In the genomic region with DNA sequence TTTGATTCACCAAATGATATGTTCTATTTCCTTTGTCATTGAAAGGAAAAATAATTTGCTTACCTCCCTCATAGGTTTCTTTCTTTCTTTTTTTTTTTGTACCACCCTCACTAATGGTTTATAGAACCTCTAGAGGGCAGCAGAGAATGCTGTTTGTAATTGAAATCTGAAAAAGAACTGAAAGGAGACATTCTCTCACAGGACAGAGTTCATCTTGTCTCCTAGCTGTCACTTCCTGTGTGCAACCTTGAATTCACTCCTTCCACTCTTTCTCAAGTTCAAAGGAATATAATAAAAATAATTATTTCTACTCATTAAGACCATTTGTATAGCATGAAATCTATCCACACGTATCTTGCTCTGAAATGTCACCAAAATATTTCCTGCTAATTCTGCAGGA, we compare ENCODE assay signal across 9 cellular contexts. TPM values are rescaled to one million over a fixed set of nuclear protein-coding genes. Genes with fewer than 3 reads are reported as not detected.
DNase-seq lines count a peak whose midpoint lies in the region; ATAC-seq and TF ChIP-seq lines count a peak whose summit lies in the region.
"Had no signal": no experiment of that assay in that cellular context is flagged by ENCODE, and none has a peak within 500 bp of the region (broad histone marks: within the 10 kb centered on the region; RNA-seq: fewer than 3 reads in every experiment).

No MANE protein-coding gene starts in this region.

- H3K27me3 ChIP-seq in heart right ventricle = no peaks in the 10 kb centered on the region
- H3K27me3 ChIP-seq in effector memory CD4-positive, alpha-beta T cell (replicated peaks; ENCODE audit: control insufficient read depth, insufficient read depth, low read length, poor library complexity, severe bottlenecking) = no peaks in the 10 kb centered on the region

- ATAC-seq in GM19328 (IDR thresholded peaks at IDR 0.05; ENCODE audit: unreplicated experiment) (peak; percentile 95), HG03139 (IDR thresholded peaks at IDR 0.05; ENCODE audit: unreplicated experiment) (peak; percentile 95), heart right ventricle (peak in 7 of 8 donors; percentile 37 to 89 (median 71)), sciatic nerve (peak; percentile 81)
- peak; percentile 72 for ATAC-seq in activated T-helper 17 cell treated with anti-CD3 and anti-CD28 coated beads, Interleukin-2, amount 50 U/mL, for 72 hours (replicated peaks)

- H3K4me1 ChIP-seq in heart right ventricle = no peaks in the 10 kb centered on the region
- H3K4me1 ChIP-seq in effector memory CD4-positive, alpha-beta T cell (ENCODE audit: control insufficient read depth, insufficient read depth, low read length, poor library complexity, severe bottlenecking) = no peaks in the 10 kb centered on the region

- no peak overlapping the region for H3K27ac ChIP-seq in heart right ventricle
- H3K27ac ChIP-seq in effector memory CD4-positive, alpha-beta T cell (ENCODE audit: insufficient read depth, low read length, poor library complexity, severe bottlenecking) = no peak overlapping the region

- H3K4me3 ChIP-seq in heart right ventricle = no peak overlapping the region
- no peak overlapping the region for H3K4me3 ChIP-seq in effector memory CD4-positive, alpha-beta T cell (ENCODE audit: insufficient read depth, low read depth, low read length, poor library complexity, severe bottlenecking)

- peak; percentile 47 for DNase-seq in DMS153 treated with DMSO at 0.1 percent for 48 hours (lab: John Stamatoyannopoulos, UW; ENCODE audit: unreplicated experiment)
- peak; percentile 58 for DNase-seq in NCI-H2171 treated with DMSO at 0.1 percent for 48 hours (lab: John Stamatoyannopoulos, UW)
- DNase-seq in heart right ventricle = peak in 1 of 2 donors; percentile 10
- DNase-seq in sciatic nerve (ENCODE audit: low spot score) = no peak
- no peak for DNase-seq in effector memory CD4-positive, alpha-beta T cell

- no peaks in the 10 kb centered on the region for H3K9me3 ChIP-seq in heart right ventricle
- H3K9me3 ChIP-seq in effector memory CD4-positive, alpha-beta T cell (ENCODE audit: control insufficient read depth, low read length) = no peaks in the 10 kb centered on the region

- no peak overlapping the region for H3K4me3 Mint-ChIP-seq in activated T-helper 17 cell treated with anti-CD3 and anti-CD28 coated beads, Interleukin-2, amount 50 U/mL, for 72 hours
- H3K4me3 Mint-ChIP-seq: stimulated activated naive CD8-positive, alpha-beta T cell treated with anti-CD3 and anti-CD28 coated beads, Interleukin-15, Interleukin-2, amounts not matched to agents 100 ng/mL and 50 ng/mL, for 24 hours had no signal

- TF ChIP-seq CTCF in heart right ventricle (IDR thresholded peaks at IDR 0.05) = peak; percentile 39 to 83 (median 75)

- no peaks in the 10 kb centered on the region for H3K36me3 Mint-ChIP-seq in activated T-helper 17 cell treated with anti-CD3 and anti-CD28 coated beads, Interleukin-2, amount 50 U/mL, for 72 hours (ENCODE audit: low read depth)

- H3K27ac Mint-ChIP-seq in activated T-helper 17 cell treated with anti-CD3 and anti-CD28 coated beads, Interleukin-2, amount 50 U/mL, for 72 hours = no peak overlapping the region
- H3K27ac Mint-ChIP-seq: stimulated activated naive CD8-positive, alpha-beta T cell treated with anti-CD3 and anti-CD28 coated beads, Interleukin-15, Interleukin-2, amounts not matched to agents 100 ng/mL and 50 ng/mL, for 24 hours had no signal

- WGBS in heart right ventricle, 2 donors = 77 to 80% methylated on average over 1 of the region's 1 CpG

- H3K4me1 Mint-ChIP-seq in activated T-helper 17 cell treated with anti-CD3 and anti-CD28 coated beads, Interleukin-2, amount 50 U/mL, for 72 hours = no peaks in the 10 kb centered on the region

- intact Hi-C loops in heart right ventricle (cut with DNase I) (loop anchor here in 9 of 10 donors (1.0 to 5.0 kb wide), 5 partner anchors 137 to 143 kb away; a partner anchor contains a TSS), sciatic nerve (cut with DNase I) (no loop called here)

- peaks cover 3% of the 10 kb centered on the region for H3K27me3 Mint-ChIP-seq in activated T-helper 17 cell treated with anti-CD3 and anti-CD28 coated beads, Interleukin-2, amount 50 U/mL, for 72 hours

- peaks cover 0 to 35% (median 6%) of the 10 kb centered on the region in 9 donors for H3K36me3 ChIP-seq in heart right ventricle
- H3K36me3 ChIP-seq in effector memory CD4-positive, alpha-beta T cell (ENCODE audit: control insufficient read depth, insufficient read depth, low read length) = no peaks in the 10 kb centered on the region

- no peaks in the 10 kb centered on the region for H3K9me3 Mint-ChIP-seq in activated T-helper 17 cell treated with anti-CD3 and anti-CD28 coated beads, Interleukin-2, amount 50 U/mL, for 72 hours
- H3K9me3 Mint-ChIP-seq: stimulated activated naive CD8-positive, alpha-beta T cell treated with anti-CD3 and anti-CD28 coated beads, Interleukin-15, Interleukin-2, amounts not matched to agents 100 ng/mL and 50 ng/mL, for 24 hours had no signal

RNA-seq across cellular contexts. Expression of a gene that starts 51.0 kb away (rescaled TPM):
- under 1 TPM in 1 of 2 donors, not detected in 1; 0.11 TPM for total RNA-seq in activated T-helper 17 cell treated with anti-CD3 and anti-CD28 coated beads, Interleukin-2, amount 50 U/mL, for 72 hours
- total RNA-seq in heart right ventricle (10 to 100 TPM; 10.7 to 29.9 (median 17.1) TPM), sciatic nerve (15.5 TPM)
- 10 to 100 TPM; 11.4 to 23.8 TPM for polyA plus RNA-seq in heart right ventricle

RNA-seq across cellular contexts. Expression of a gene that starts 56.2 kb away (rescaled TPM):
- not detected for total RNA-seq in activated T-helper 17 cell treated with anti-CD3 and anti-CD28 coated beads, Interleukin-2, amount 50 U/mL, for 72 hours
- total RNA-seq in heart right ventricle (not detected), sciatic nerve (not detected)
- polyA plus RNA-seq in heart right ventricle = not detected

Comparison
In these comparisons a context has a peak if more than half of its experiments do, and no peak if none do; other contexts are left out.
1. DNase-seq: peak in DMS153 treated with DMSO at 0.1 percent for 48 hours (single experiment) and NCI-H2171 treated with DMSO at 0.1 percent for 48 hours (single experiment); none in sciatic nerve (single experiment) and effector memory CD4-positive, alpha-beta T cell (0 of 3).
2. RNA of a gene that starts 51.0 kb away (total RNA-seq): 10.7 to 29.9 TPM in heart right ventricle and 15.5 TPM in sciatic nerve (single experiment); 0.11 TPM in activated T-helper 17 cell treated with anti-CD3 and anti-CD28 coated beads, Interleukin-2, amount 50 U/mL, for 72 hours; every median in the first group is over 10 times any median in the second.
3. Peak in every context shown above with its lines, with median percentiles within 50 percentile points of each other: ATAC-seq.